ENCODE assay signal across 1 cellular context in genomic region chr17:32342603-32343325, GRCh38.
TF ChIP-seq lines count a peak whose summit lies in the region.

No MANE protein-coding gene starts in this region.

TF ChIP-seq in K562, 482 proteins besides CTCF, POLR2A, EP300 and RAD21:
- 0 out of 4 replicates have a peak, but pooled peaks of 1 of the 2 experiments have one; percentile 0 for TF ChIP-seq MNT (conservative IDR thresholded peaks at IDR 0.05)
- no peak for TF ChIP-seq ZEB2 (IDR thresholded peaks at IDR 0.05)
- TF ChIP-seq ZNF436 (CRISPR knock-in tag; IDR thresholded peaks at IDR 0.05): no peak
- TF ChIP-seq ZBTB40 (IDR thresholded peaks at IDR 0.05): 0 out of 2 replicates have a peak, but pooled peaks have one; percentile 48
- no peak for TF ChIP-seq ZBTB40 (CRISPR knock-in tag; IDR thresholded peaks at IDR 0.05)
- TF ChIP-seq GTF3C2 (IDR thresholded peaks at IDR 0.05; ENCODE audit: borderline replicate concordance, extremely low read depth, insufficient read length): peak; percentile 61
- peak; percentile 5; the same call in 1 of the 2 replicates for TF ChIP-seq AFF4 (CRISPR knock-in tag; IDR thresholded peaks at IDR 0.05)
- no peak for TF ChIP-seq ATF4 (CRISPR knock-in tag; IDR thresholded peaks at IDR 0.05)
- TF ChIP-seq NRF1 (conservative IDR thresholded peaks at IDR 0.05 in 1 of 2, IDR thresholded peaks at IDR 0.05 in 1 of 2): peak; percentile 47; a peak in 3 of 4 replicates
- no peak for TF ChIP-seq SMARCE1 (IDR thresholded peaks at IDR 0.05)
TF ChIP-seq in K562: peak in this region for 5.
